In the genomic region with DNA sequence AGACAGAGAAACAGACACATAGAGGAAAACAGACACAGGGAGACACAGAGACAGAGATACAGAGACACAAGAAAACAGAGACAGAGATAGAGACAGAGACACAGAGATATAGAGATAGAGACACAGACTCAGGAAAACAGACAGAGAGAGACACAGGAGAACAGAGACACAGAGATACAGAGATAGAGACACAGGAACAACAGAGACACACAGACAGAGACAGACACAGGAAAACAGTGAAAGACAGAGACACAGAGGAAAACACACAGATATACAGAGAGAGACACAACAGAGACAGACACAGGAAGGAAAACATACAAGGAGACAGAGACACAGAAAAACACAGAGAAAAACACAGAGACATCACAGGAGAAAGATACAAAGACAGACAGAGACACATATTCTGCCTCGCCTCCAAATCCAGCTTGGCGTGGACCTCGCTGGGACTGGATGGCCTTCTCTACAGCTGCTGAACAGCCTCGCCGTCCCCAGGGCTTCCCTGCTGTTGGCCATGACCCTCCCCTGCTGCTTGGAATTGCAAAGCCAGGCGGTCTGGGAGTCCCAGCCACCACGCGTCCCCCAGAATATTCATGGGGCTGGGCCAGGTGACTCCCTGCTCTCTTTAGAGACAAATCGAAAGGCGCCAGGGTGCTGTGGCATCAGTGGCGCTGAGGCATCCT, we compare ENCODE assay signal across 24 cellular contexts. TPM values are rescaled to one million over a fixed set of nuclear protein-coding genes. Genes with fewer than 3 reads are reported as not detected.
A peak's percentile ranks its signal among the peaks of the same experiment; 100 is the strongest.
DNase-seq lines count a peak whose midpoint lies in the region; ATAC-seq and TF ChIP-seq lines count a peak whose summit lies in the region.
"Had no signal": no experiment of that assay in that cellular context is flagged by ENCODE, and none has a peak within 500 bp of the region (broad histone marks: within the 10 kb centered on the region; RNA-seq: fewer than 3 reads in every experiment).

No MANE protein-coding gene starts in this region.

- H3K27ac Mint-ChIP-seq in activated naive CD8-positive, alpha-beta T cell treated with anti-CD3 and anti-CD28 coated beads, Interleukin-2, amount 10 ng/mL, durations not matched to agents 7 days and 5 days, result peak overlapping the region; percentile 23
- no peak overlapping the region for H3K27ac Mint-ChIP-seq in activated naive CD8-positive, alpha-beta T cell treated with anti-CD3 and anti-CD28 coated beads, Interleukin-2, amount 50 U/mL, for 24 hours
- H3K27ac Mint-ChIP-seq in T-cell (peak overlapping the region; percentile 78 to 80), glutamatergic neuron (ENCODE audit: unreplicated experiment) (peak overlapping the region; percentile 78)
- peak overlapping the region; percentile 2 for H3K27ac Mint-ChIP-seq in stimulated activated memory B cell treated with anti-CD40 and anti-IgM and Interleukin-4, amounts not matched to agents 10 μg/mL and 1 μg/mL and 100 μg/mL, for 72 hours
- H3K27ac Mint-ChIP-seq: progenitor cell of endocrine pancreas had no signal

- H3K27ac ChIP-seq in RWPE1, result no peak overlapping the region
- H3K27ac ChIP-seq: esophagus muscularis mucosa, gastrocnemius medialis, skin epidermis, tibial nerve, VCaP had no signal

- DNase-seq in activated naive CD8-positive, alpha-beta T cell treated with anti-CD3 and anti-CD28 coated beads, Interleukin-2, amount 10 ng/mL, durations not matched to agents 7 days and 5 days, result no peak
- DNase-seq in activated naive CD8-positive, alpha-beta T cell treated with anti-CD3 and anti-CD28 coated beads, Interleukin-2, amount 50 U/mL, for 24 hours, result no peak
- DNase-seq in T-cell (no peak), glutamatergic neuron (peak; percentile 19), RWPE1 (ENCODE audit: low spot score) (no peak)
- DNase-seq: anterior cingulate cortex; effector memory CD4-positive, alpha-beta T cell; gastrocnemius medialis; KBM-7; mesendoderm; NCI-H1694; NCI-H748 treated with DMSO at 0.1 percent for 48 hours; SHP77 treated with DMSO at 0.1 percent for 48 hours; stimulated activated CD4-positive, alpha-beta T cell treated with anti-CD3 and anti-CD28 coated beads, Interleukin-2, amount 100 ng/mL, for 24 hours; stimulated activated naive CD4-positive, alpha-beta T cell treated with Interleukin-2 at 50 U/mL for 16 hours had no signal

- no peaks in the 10 kb centered on the region for H3K36me3 Mint-ChIP-seq in activated naive CD8-positive, alpha-beta T cell treated with anti-CD3 and anti-CD28 coated beads, Interleukin-2, amount 10 ng/mL, durations not matched to agents 7 days and 5 days
- no peaks in the 10 kb centered on the region for H3K36me3 Mint-ChIP-seq in activated naive CD8-positive, alpha-beta T cell treated with anti-CD3 and anti-CD28 coated beads, Interleukin-2, amount 50 U/mL, for 24 hours (ENCODE audit: low read depth)
- H3K36me3 Mint-ChIP-seq in T-cell (no peaks in the 10 kb centered on the region), glutamatergic neuron (ENCODE audit: unreplicated experiment) (peaks cover 18% of the 10 kb centered on the region)
- H3K36me3 Mint-ChIP-seq in stimulated activated memory B cell treated with anti-CD40 and anti-IgM and Interleukin-4, amounts not matched to agents 10 μg/mL and 1 μg/mL and 100 μg/mL, for 72 hours, result peaks cover 5% of the 10 kb centered on the region

- H3K4me1 Mint-ChIP-seq in activated naive CD8-positive, alpha-beta T cell treated with anti-CD3 and anti-CD28 coated beads, Interleukin-2, amount 10 ng/mL, durations not matched to agents 7 days and 5 days, result peaks cover 19% of the 10 kb centered on the region
- H3K4me1 Mint-ChIP-seq in activated naive CD8-positive, alpha-beta T cell treated with anti-CD3 and anti-CD28 coated beads, Interleukin-2, amount 50 U/mL, for 24 hours, result peaks cover 18% of the 10 kb centered on the region
- H3K4me1 Mint-ChIP-seq in T-cell (peaks cover 19 to 46% (median 28%) of the 10 kb centered on the region in 3 donors), glutamatergic neuron (ENCODE audit: low read depth, unreplicated experiment) (peaks cover 8% of the 10 kb centered on the region)
- peaks cover 7% of the 10 kb centered on the region for H3K4me1 Mint-ChIP-seq in stimulated activated memory B cell treated with anti-CD40 and anti-IgM and Interleukin-4, amounts not matched to agents 10 μg/mL and 1 μg/mL and 100 μg/mL, for 72 hours

- no peak for TF ChIP-seq CTCF in glutamatergic neuron (IDR thresholded peaks at IDR 0.05; ENCODE audit: partially characterized antibody, unreplicated experiment)
- no peak for TF ChIP-seq CTCF in RWPE1 (conservative IDR thresholded peaks at IDR 0.05; ENCODE audit: low read depth)

- H3K27me3 Mint-ChIP-seq in activated naive CD8-positive, alpha-beta T cell treated with anti-CD3 and anti-CD28 coated beads, Interleukin-2, amount 10 ng/mL, durations not matched to agents 7 days and 5 days, result peaks cover 27% of the 10 kb centered on the region
- H3K27me3 Mint-ChIP-seq in activated naive CD8-positive, alpha-beta T cell treated with anti-CD3 and anti-CD28 coated beads, Interleukin-2, amount 50 U/mL, for 24 hours, result peaks cover 5% of the 10 kb centered on the region
- peaks cover 0 to 4% of the 10 kb centered on the region in 2 donors for H3K27me3 Mint-ChIP-seq in T-cell
- H3K27me3 Mint-ChIP-seq in glutamatergic neuron (ENCODE audit: unreplicated experiment), result peaks cover 11% of the 10 kb centered on the region
- peaks cover 11% of the 10 kb centered on the region for H3K27me3 Mint-ChIP-seq in stimulated activated memory B cell treated with anti-CD40 and anti-IgM and Interleukin-4, amounts not matched to agents 10 μg/mL and 1 μg/mL and 100 μg/mL, for 72 hours

- no peak overlapping the region for H3K4me3 Mint-ChIP-seq in activated naive CD8-positive, alpha-beta T cell treated with anti-CD3 and anti-CD28 coated beads, Interleukin-2, amount 10 ng/mL, durations not matched to agents 7 days and 5 days
- H3K4me3 Mint-ChIP-seq in activated naive CD8-positive, alpha-beta T cell treated with anti-CD3 and anti-CD28 coated beads, Interleukin-2, amount 50 U/mL, for 24 hours, result no peak overlapping the region
- peak overlapping the region in 2 of 3 donors; percentile 34 to 71 for H3K4me3 Mint-ChIP-seq in T-cell
- H3K4me3 Mint-ChIP-seq in glutamatergic neuron (ENCODE audit: unreplicated experiment), result peak overlapping the region; percentile 60
- no peak overlapping the region for H3K4me3 Mint-ChIP-seq in stimulated activated memory B cell treated with anti-CD40 and anti-IgM and Interleukin-4, amounts not matched to agents 10 μg/mL and 1 μg/mL and 100 μg/mL, for 72 hours

- H3K9me3 Mint-ChIP-seq in activated naive CD8-positive, alpha-beta T cell treated with anti-CD3 and anti-CD28 coated beads, Interleukin-2, amount 10 ng/mL, durations not matched to agents 7 days and 5 days, result no peaks in the 10 kb centered on the region
- no peaks in the 10 kb centered on the region for H3K9me3 Mint-ChIP-seq in activated naive CD8-positive, alpha-beta T cell treated with anti-CD3 and anti-CD28 coated beads, Interleukin-2, amount 50 U/mL, for 24 hours
- no peaks in the 10 kb centered on the region for H3K9me3 Mint-ChIP-seq in T-cell
- H3K9me3 Mint-ChIP-seq in glutamatergic neuron (ENCODE audit: unreplicated experiment), result peaks cover 8% of the 10 kb centered on the region
- H3K9me3 Mint-ChIP-seq in stimulated activated memory B cell treated with anti-CD40 and anti-IgM and Interleukin-4, amounts not matched to agents 10 μg/mL and 1 μg/mL and 100 μg/mL, for 72 hours, result peaks cover 4% of the 10 kb centered on the region

- ATAC-seq in activated naive CD8-positive, alpha-beta T cell treated with anti-CD3 and anti-CD28 coated beads, Interleukin-2, amount 10 ng/mL, durations not matched to agents 7 days and 5 days (ENCODE audit: low read depth), result no peak
- no peak for ATAC-seq in activated naive CD8-positive, alpha-beta T cell treated with anti-CD3 and anti-CD28 coated beads, Interleukin-2, amount 50 U/mL, for 24 hours
- peak in 2 of 4 experiments; percentile 8 to 25 for ATAC-seq in T-cell (replicated peaks in 1 of 4)
- ATAC-seq in stimulated activated memory B cell treated with anti-CD40 and anti-IgM and Interleukin-4, amounts not matched to agents 10 μg/mL and 1 μg/mL and 100 μg/mL, for 72 hours, result no peak
- no peak for ATAC-seq in HG02588 (IDR thresholded peaks at IDR 0.05; ENCODE audit: unreplicated experiment)
- ATAC-seq: gastrocnemius medialis had no signal

- CTCF ChIA-PET in T-cell (lab: Charles Lee), result interaction anchor here in 1 of 2 donors (0.9 kb wide), 1 partner anchor 363 kb away, joined by 3 read pairs; no protein-coding TSS in a partner anchor
- CTCF ChIA-PET in RWPE1 (lab: Yijun Ruan, JAX), result interaction anchor here (0.6 to 1.3 kb wide), 3 partner anchors 37 to 60 kb away, joined by 3 to 6 read pairs (median 3); a partner anchor contains a TSS

- POLR2A ChIA-PET in activated naive CD8-positive, alpha-beta T cell treated with anti-CD3 and anti-CD28 coated beads, Interleukin-2, amount 10 ng/mL, durations not matched to agents 7 days and 5 days (lab: Charles Lee), result no interaction called here
- POLR2A ChIA-PET in T-cell (lab: Charles Lee) (no interaction called here), RWPE1 (lab: Yijun Ruan, JAX; ENCODE audit: low non-redundant PET) (no interaction called here)

RNA-seq across cellular contexts. Expression of a gene that starts 36.8 kb away (rescaled TPM):
- total RNA-seq in activated naive CD8-positive, alpha-beta T cell treated with anti-CD3 and anti-CD28 coated beads, Interleukin-2, amount 10 ng/mL, durations not matched to agents 7 days and 5 days, result under 1 TPM; 0.33 to 0.37 TPM
- total RNA-seq in T-cell (under 1 TPM in 3 of 5 donors, not detected in 2; 0.33 to 0.63 (median 0.53) TPM), glutamatergic neuron (ENCODE audit: unreplicated experiment) (4.0 TPM)
- total RNA-seq: H4; progenitor cell of endocrine pancreas; T-helper 1 cell treated with Interleukin-12 subunit alpha and Interleukin-12 subunit beta and Interleukin-4 antibody, amounts not matched to agents 30 ng/mL and 1 ng/mL, for 36 hours had no signal

RNA-seq across cellular contexts. Expression of a gene that starts 50.9 kb away (rescaled TPM):
- 10 to 100 TPM; 17.9 to 18.9 TPM for total RNA-seq in activated naive CD8-positive, alpha-beta T cell treated with anti-CD3 and anti-CD28 coated beads, Interleukin-2, amount 10 ng/mL, durations not matched to agents 7 days and 5 days
- total RNA-seq in T-cell, result 10 to 100 TPM in 3 of 5 donors, 1 to 10 TPM in 2; 8.6 to 13.9 (median 12.8) TPM
- total RNA-seq in glutamatergic neuron (ENCODE audit: unreplicated experiment), result 15.6 TPM

RNA-seq across cellular contexts. Expression of a gene that starts 59.2 kb away (rescaled TPM):
- 10 to 100 TPM; 80.8 to 81.1 TPM for total RNA-seq in activated naive CD8-positive, alpha-beta T cell treated with anti-CD3 and anti-CD28 coated beads, Interleukin-2, amount 10 ng/mL, durations not matched to agents 7 days and 5 days
- total RNA-seq in T-cell (10 to 100 TPM; 46.5 to 91.1 (median 83.0) TPM), glutamatergic neuron (ENCODE audit: unreplicated experiment) (70.5 TPM)

Comparison
In these comparisons a context has a peak if more than half of its experiments do, and no peak if none do; other contexts are left out.
1. H3K4me3 Mint-ChIP-seq: peak in T-cell (2 of 3) and glutamatergic neuron (single experiment); none in activated naive CD8-positive, alpha-beta T cell treated with anti-CD3 and anti-CD28 coated beads, Interleukin-2, amount 10 ng/mL, durations not matched to agents 7 days and 5 days (single experiment), activated naive CD8-positive, alpha-beta T cell treated with anti-CD3 and anti-CD28 coated beads, Interleukin-2, amount 50 U/mL, for 24 hours (single experiment) and stimulated activated memory B cell treated with anti-CD40 and anti-IgM and Interleukin-4, amounts not matched to agents 10 μg/mL and 1 μg/mL and 100 μg/mL, for 72 hours (single experiment).